14 cellular contexts compared by ENCODE assay signal in genomic region chr2:102107741-102108070, GRCh38. TPM values are rescaled to one million over a fixed set of nuclear protein-coding genes. Genes with fewer than 3 reads are reported as not detected.
DNase-seq lines count a peak whose midpoint lies in the region; ATAC-seq and TF ChIP-seq lines count a peak whose summit lies in the region.
"Had no signal": no experiment of that assay in that cellular context is flagged by ENCODE, and none has a peak within 500 bp of the region (broad histone marks: within the 10 kb centered on the region; RNA-seq: fewer than 3 reads in every experiment).

No MANE protein-coding gene starts in this region.

- H3K4me1 ChIP-seq in colonic mucosa (no peaks in the 10 kb centered on the region), prostate gland (replicated peaks) (peaks cover 4% of the 10 kb centered on the region)

- H3K9ac ChIP-seq in colonic mucosa (ENCODE audit: low read depth in 2 of 2, low read length in 2 of 2): no peak overlapping the region

- H3K27me3 ChIP-seq in colonic mucosa: no peaks in the 10 kb centered on the region
- H3K27me3 ChIP-seq in prostate gland (replicated peaks; ENCODE audit: insufficient read depth): no peaks in the 10 kb centered on the region
- H3K27me3 ChIP-seq: dorsolateral prefrontal cortex had no signal

- DNase-seq in colonic mucosa: peak; percentile 39
- DNase-seq in prostate gland (ENCODE audit: low spot score): no peak
- no peak for DNase-seq in SIG-M5 (lab: John Stamatoyannopoulos, UW)
- no peak for DNase-seq in amniotic stem cell (lab: John Stamatoyannopoulos, UW)
- no peak for DNase-seq in NCI-H226
- DNase-seq: dorsolateral prefrontal cortex, H9, left ventricle myocardium superior, NCI-H1105 treated with DMSO at 0.1 percent for 48 hours, NCI-H524 treated with DMSO at 0.1 percent for 48 hours, T1000 had no signal

- no peaks in the 10 kb centered on the region for H3K9me3 ChIP-seq in colonic mucosa
- no peaks in the 10 kb centered on the region for H3K9me3 ChIP-seq in prostate gland

- peak; percentile 47 for ATAC-seq in GM18508 (IDR thresholded peaks at IDR 0.05; ENCODE audit: insufficient read depth, unreplicated experiment)
- peak; percentile 49 for ATAC-seq in HG03175 (IDR thresholded peaks at IDR 0.05; ENCODE audit: unreplicated experiment)
- no peak for ATAC-seq in HG02840 (IDR thresholded peaks at IDR 0.05; ENCODE audit: low FRiP score, unreplicated experiment)
- ATAC-seq: left ventricle myocardium superior had no signal

- no peak overlapping the region for H3K4me3 ChIP-seq in colonic mucosa
- H3K4me3 ChIP-seq in prostate gland: no peak overlapping the region
- H3K4me3 ChIP-seq: dorsolateral prefrontal cortex had no signal

- no peak for TF ChIP-seq POLR2A in prostate gland (IDR thresholded peaks at IDR 0.05)

- TF ChIP-seq CTCF in colonic mucosa (IDR thresholded peaks at IDR 0.05) (no peak), prostate gland (IDR thresholded peaks at IDR 0.05) (no peak)

- H3K27ac ChIP-seq in colonic mucosa: no peak overlapping the region
- H3K27ac ChIP-seq in prostate gland: peak overlapping the region; percentile 61 to 82
- H3K27ac ChIP-seq: dorsolateral prefrontal cortex had no signal

- intact Hi-C loops in colonic mucosa (cut with DNase I) (no loop called here), prostate gland (cut with DNase I) (no loop called here)

- H3K36me3 ChIP-seq in colonic mucosa: no peaks in the 10 kb centered on the region
- no peaks in the 10 kb centered on the region for H3K36me3 ChIP-seq in prostate gland

- WGBS in prostate gland: 54% methylated on average over 3 of the region's 3 CpGs

RNA-seq across cellular contexts. Expression of gene IL1R1, which starts 34.8 kb away (rescaled TPM):
- total RNA-seq in colonic mucosa (10 to 100 TPM; 13.9 to 23.9 TPM), prostate gland (100 to 1,000 TPM; 112 to 289 TPM)

Comparison
In these comparisons a context has a peak if more than half of its experiments do, and no peak if none do; other contexts are left out.
1. RNA of gene IL1R1, which starts 34.8 kb away (total RNA-seq): 112 to 289 TPM in prostate gland; 13.9 to 23.9 TPM in colonic mucosa; every median in the first group is over 4 times any median in the second.